32 cellular contexts compared by ENCODE assay signal in genomic region chr11:69568809-69569097, GRCh38.
"Had no signal": no experiment of that assay in that cellular context is flagged by ENCODE, and none has a peak within 500 bp of the region (broad histone marks: within the 10 kb centered on the region; RNA-seq: fewer than 3 reads in every experiment).

No MANE protein-coding gene starts in this region.

- H3K9me3 ChIP-seq: esophagus squamous epithelium, gastroesophageal sphincter had no signal

- FAIRE-seq: astrocyte, colon, endometrium, endothelial cell of umbilical vein had no signal

- H3K4me3 Mint-ChIP-seq: activated CD4-positive, alpha-beta memory T cell treated with anti-CD3 and anti-CD28 coated beads, Interleukin-2, amount 10 ng/mL, durations not matched to agents 7 days and 5 days; activated CD4-positive, alpha-beta T cell treated with anti-CD3 and anti-CD28 coated beads for 36 hours; activated CD4-positive, alpha-beta T cell treated with anti-CD3 and anti-CD28 coated beads, Interleukin-2, amount 10 ng/mL, durations not matched to agents 24 days and 14 days; activated naive CD4-positive, alpha-beta T cell treated with anti-CD3 and anti-CD28 coated beads, Interleukin-2, amount 10 ng/mL, durations not matched to agents 7 days and 5 days; activated naive CD8-positive, alpha-beta T cell treated with anti-CD3 and anti-CD28 coated beads, Interleukin-2, amount 10 ng/mL, durations not matched to agents 7 days and 5 days; activated T-cell treated with anti-CD3 and anti-CD28 coated beads, Interleukin-2, amount 50 U/mL, for 24 hours; activated T-cell treated with anti-CD3 and anti-CD28 coated beads, Interleukin-2, amount 50 U/mL, for 72 hours; T-helper 17 cell; T-helper 2 cell treated with Interferon-gamma antibody and Interleukin-4, amounts not matched to agents 5 μg/mL and 100 μg/mL, for 36 hours had no signal

- H3K27ac ChIP-seq: brain microvascular endothelial cell, epithelial cell of prostate, esophagus squamous epithelium, gastroesophageal sphincter, WERI-Rb-1 had no signal

- H3K36me3 ChIP-seq: brain microvascular endothelial cell, esophagus squamous epithelium, gastroesophageal sphincter, WERI-Rb-1 had no signal

- H3K27ac Mint-ChIP-seq: activated CD4-positive, alpha-beta memory T cell treated with anti-CD3 and anti-CD28 coated beads, Interleukin-2, amount 10 ng/mL, durations not matched to agents 7 days and 5 days; activated CD4-positive, alpha-beta T cell treated with anti-CD3 and anti-CD28 coated beads for 36 hours; activated CD4-positive, alpha-beta T cell treated with anti-CD3 and anti-CD28 coated beads, Interleukin-2, amount 10 ng/mL, durations not matched to agents 24 days and 14 days; activated naive CD4-positive, alpha-beta T cell treated with anti-CD3 and anti-CD28 coated beads, Interleukin-2, amount 10 ng/mL, durations not matched to agents 7 days and 5 days; activated naive CD4-positive, alpha-beta T cell treated with anti-CD3 and anti-CD28 coated beads, Interleukin-2, amount 50 U/mL, for 72 hours; activated naive CD8-positive, alpha-beta T cell treated with anti-CD3 and anti-CD28 coated beads, Interleukin-2, amount 10 ng/mL, durations not matched to agents 7 days and 5 days; activated T-cell treated with anti-CD3 and anti-CD28 coated beads, Interleukin-2, amount 50 U/mL, for 24 hours; activated T-cell treated with anti-CD3 and anti-CD28 coated beads, Interleukin-2, amount 50 U/mL, for 72 hours; T-helper 17 cell; T-helper 2 cell treated with Interferon-gamma antibody and Interleukin-4, amounts not matched to agents 5 μg/mL and 100 μg/mL, for 36 hours had no signal

- H3K4me1 ChIP-seq: esophagus squamous epithelium, gastroesophageal sphincter had no signal

- DNase-seq: activated CD4-positive, alpha-beta memory T cell treated with anti-CD3 and anti-CD28 coated beads, Interleukin-2, amount 10 ng/mL, durations not matched to agents 7 days and 5 days; activated CD4-positive, alpha-beta T cell treated with anti-CD3 and anti-CD28 coated beads for 36 hours; activated CD4-positive, alpha-beta T cell treated with anti-CD3 and anti-CD28 coated beads, Interleukin-2, amount 10 ng/mL, durations not matched to agents 24 days and 14 days; activated CD4-positive, alpha-beta T cell treated with anti-CD3 and anti-CD28 coated beads, Interleukin-2, amount 50 U/mL, for 4 hours; activated CD4-positive, CD25-positive, alpha-beta regulatory T cell; activated CD4-positive, CD25-positive, alpha-beta regulatory T cell treated with anti-CD3 and anti-CD28 coated beads, Interleukin-2, amount 50 U/mL, for 72 hours; activated CD8-positive, alpha-beta memory T cell treated with anti-CD3 and anti-CD28 coated beads, Interleukin-2, amount 50 U/mL, for 48 hours; activated gamma-delta T cell; activated naive CD4-positive, alpha-beta T cell; activated naive CD4-positive, alpha-beta T cell treated with anti-CD3 and anti-CD28 coated beads, Interleukin-2, amount 10 ng/mL, durations not matched to agents 7 days and 5 days; activated naive CD8-positive, alpha-beta T cell treated with anti-CD3 and anti-CD28 coated beads, Interleukin-2, amount 10 ng/mL, durations not matched to agents 7 days and 5 days; activated T-cell treated with anti-CD3 and anti-CD28 coated beads for 4 hours; activated T-cell treated with anti-CD3 and anti-CD28 coated beads, Interleukin-2, amount 50 U/mL, for 24 hours; activated T-cell treated with anti-CD3 and anti-CD28 coated beads, Interleukin-2, amount 50 U/mL, for 72 hours; amniotic stem cell; anterior cingulate cortex; brain microvascular endothelial cell; effector CD8-positive, alpha-beta T cell; esophagus squamous epithelium; foreskin melanocyte; T-helper 1 cell; T-helper 17 cell; T1000; WERI-Rb-1 had no signal

- H3K4me1 Mint-ChIP-seq: activated CD4-positive, alpha-beta memory T cell treated with anti-CD3 and anti-CD28 coated beads, Interleukin-2, amount 10 ng/mL, durations not matched to agents 7 days and 5 days; activated CD4-positive, alpha-beta T cell treated with anti-CD3 and anti-CD28 coated beads for 36 hours; activated CD4-positive, alpha-beta T cell treated with anti-CD3 and anti-CD28 coated beads, Interleukin-2, amount 10 ng/mL, durations not matched to agents 24 days and 14 days; activated naive CD4-positive, alpha-beta T cell treated with anti-CD3 and anti-CD28 coated beads, Interleukin-2, amount 10 ng/mL, durations not matched to agents 7 days and 5 days had no signal

- H3K4me3 ChIP-seq: esophagus squamous epithelium, gastroesophageal sphincter had no signal

- H3K36me3 Mint-ChIP-seq: activated naive CD4-positive, alpha-beta T cell treated with anti-CD3 and anti-CD28 coated beads, Interleukin-2, amount 10 ng/mL, durations not matched to agents 7 days and 5 days; activated naive CD4-positive, alpha-beta T cell treated with anti-CD3 and anti-CD28 coated beads, Interleukin-2, amount 50 U/mL, for 72 hours; activated naive CD8-positive, alpha-beta T cell treated with anti-CD3 and anti-CD28 coated beads, Interleukin-2, amount 10 ng/mL, durations not matched to agents 7 days and 5 days had no signal

- H3K9me3 Mint-ChIP-seq: activated CD4-positive, alpha-beta memory T cell treated with anti-CD3 and anti-CD28 coated beads, Interleukin-2, amount 10 ng/mL, durations not matched to agents 7 days and 5 days; activated CD4-positive, alpha-beta T cell treated with anti-CD3 and anti-CD28 coated beads, Interleukin-2, amount 10 ng/mL, durations not matched to agents 24 days and 14 days; activated naive CD4-positive, alpha-beta T cell treated with anti-CD3 and anti-CD28 coated beads, Interleukin-2, amount 10 ng/mL, durations not matched to agents 7 days and 5 days; activated naive CD4-positive, alpha-beta T cell treated with anti-CD3 and anti-CD28 coated beads, Interleukin-2, amount 50 U/mL, for 72 hours; activated naive CD8-positive, alpha-beta T cell treated with anti-CD3 and anti-CD28 coated beads, Interleukin-2, amount 10 ng/mL, durations not matched to agents 7 days and 5 days; activated T-cell treated with anti-CD3 and anti-CD28 coated beads, Interleukin-2, amount 50 U/mL, for 24 hours; activated T-cell treated with anti-CD3 and anti-CD28 coated beads, Interleukin-2, amount 50 U/mL, for 72 hours; T-helper 2 cell treated with Interferon-gamma antibody and Interleukin-4, amounts not matched to agents 5 μg/mL and 100 μg/mL, for 36 hours had no signal

- H3K27me3 ChIP-seq: brain microvascular endothelial cell, gastroesophageal sphincter had no signal
